Comparison of ENCODE assay signal across 28 cellular contexts in the genomic region with DNA sequence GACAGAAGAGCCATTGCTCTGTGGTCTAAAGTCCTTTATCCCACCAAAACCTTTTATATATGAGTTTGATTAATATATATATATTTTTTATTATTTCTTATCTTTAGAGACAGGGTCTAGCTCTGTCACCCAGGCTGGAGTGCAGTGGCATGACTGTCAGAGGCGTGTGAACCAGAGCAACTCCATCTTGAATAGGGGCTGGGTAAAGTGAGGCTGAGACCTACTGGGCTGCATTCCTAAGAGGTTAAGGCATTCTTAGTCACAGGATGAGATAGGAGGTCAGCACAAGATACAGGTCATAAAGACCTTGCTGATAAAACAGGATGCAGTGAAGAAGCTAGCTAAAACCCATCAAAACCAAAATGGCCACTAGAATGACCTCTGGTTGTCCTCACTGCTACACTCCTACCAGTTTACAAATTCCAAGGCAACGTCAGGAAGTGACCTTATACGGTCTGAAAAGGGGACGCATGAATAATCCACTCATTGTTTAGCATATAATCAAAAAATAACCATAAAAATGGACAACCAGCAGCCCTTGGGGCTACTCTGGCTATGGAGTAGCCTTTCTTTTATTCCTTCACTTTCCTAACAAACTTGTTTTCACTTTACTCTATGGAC.
"Had no signal": no experiment of that assay in that cellular context is flagged by ENCODE, and none has a peak within 500 bp of the region (broad histone marks: within the 10 kb centered on the region; RNA-seq: fewer than 3 reads in every experiment).

No MANE protein-coding gene starts in this region.

- H3K27me3 ChIP-seq: brain microvascular endothelial cell, SJSA1 had no signal

- DNase-seq: activated CD4-positive, alpha-beta memory T cell treated with anti-CD3 and anti-CD28 coated beads for 36 hours; activated CD4-positive, alpha-beta T cell treated with anti-CD3 and anti-CD28 coated beads, Interleukin-2, amount 10 ng/mL, durations not matched to agents 7 days and 5 days; activated CD4-positive, CD25-positive, alpha-beta regulatory T cell; activated gamma-delta T cell; activated naive CD4-positive, alpha-beta T cell treated with anti-CD3 and anti-CD28 coated beads for 36 hours; activated naive CD8-positive, alpha-beta T cell treated with anti-CD3 and anti-CD28 coated beads for 36 hours; activated T-cell treated with anti-CD3 and anti-CD28 coated beads for 4 hours; activated T-cell treated with anti-CD3 and anti-CD28 coated beads, Interleukin-2, amount 50 U/mL, for 48 hours; brain microvascular endothelial cell; MM.1S; NCI-H1105 treated with DMSO at 0.1 percent for 48 hours; NCI-H1436 treated with DMSO at 0.1 percent for 48 hours; NCI-H187; NCI-H2081; NCI-H510A treated with DMSO at 0.1 percent for 48 hours; NCI-H69; NK-92 treated with Interleukin-12 subunit alpha and Interleukin-12 subunit beta, amount 100 ng/mL, for 24 hours; OCI-M1; Right ventricle myocardium superior; RPMI8226; T-cell; T-helper 2 cell; T1000 had no signal

- H3K9me3 Mint-ChIP-seq: activated CD4-positive, alpha-beta memory T cell treated with anti-CD3 and anti-CD28 coated beads for 36 hours; activated CD4-positive, alpha-beta T cell treated with anti-CD3 and anti-CD28 coated beads, Interleukin-2, amount 10 ng/mL, durations not matched to agents 7 days and 5 days; activated naive CD4-positive, alpha-beta T cell treated with anti-CD3 and anti-CD28 coated beads for 36 hours; activated naive CD8-positive, alpha-beta T cell treated with anti-CD3 and anti-CD28 coated beads for 36 hours; activated T-helper 17 cell treated with anti-CD3 and anti-CD28 coated beads, Interleukin-2, amount 50 U/mL, for 72 hours; central memory CD8-positive, alpha-beta T cell; T-cell had no signal

- H3K27ac Mint-ChIP-seq: activated CD4-positive, alpha-beta memory T cell treated with anti-CD3 and anti-CD28 coated beads for 36 hours; activated CD4-positive, alpha-beta T cell treated with anti-CD3 and anti-CD28 coated beads, Interleukin-2, amount 10 ng/mL, durations not matched to agents 7 days and 5 days; activated naive CD4-positive, alpha-beta T cell treated with anti-CD3 and anti-CD28 coated beads for 36 hours; activated naive CD8-positive, alpha-beta T cell treated with anti-CD3 and anti-CD28 coated beads for 36 hours; activated T-helper 17 cell treated with anti-CD3 and anti-CD28 coated beads, Interleukin-2, amount 50 U/mL, for 72 hours; T-cell had no signal

- H3K27ac ChIP-seq: brain microvascular endothelial cell, SJSA1 had no signal

- H3K36me3 ChIP-seq: brain microvascular endothelial cell had no signal

- H3K27me3 Mint-ChIP-seq: activated CD4-positive, alpha-beta memory T cell treated with anti-CD3 and anti-CD28 coated beads for 36 hours; activated CD4-positive, alpha-beta T cell treated with anti-CD3 and anti-CD28 coated beads, Interleukin-2, amount 10 ng/mL, durations not matched to agents 7 days and 5 days; activated naive CD8-positive, alpha-beta T cell treated with anti-CD3 and anti-CD28 coated beads for 36 hours; activated T-helper 17 cell treated with anti-CD3 and anti-CD28 coated beads, Interleukin-2, amount 50 U/mL, for 72 hours; central memory CD8-positive, alpha-beta T cell; T-cell had no signal

- H3K9me3 ChIP-seq: SJSA1 had no signal

- ATAC-seq: activated T-helper 17 cell treated with anti-CD3 and anti-CD28 coated beads, Interleukin-2, amount 50 U/mL, for 72 hours; Panc1; T-cell had no signal

- H3K4me1 ChIP-seq: SJSA1 had no signal

- H3K4me3 Mint-ChIP-seq: activated CD4-positive, alpha-beta memory T cell treated with anti-CD3 and anti-CD28 coated beads for 36 hours; activated CD4-positive, alpha-beta T cell treated with anti-CD3 and anti-CD28 coated beads, Interleukin-2, amount 10 ng/mL, durations not matched to agents 7 days and 5 days; activated naive CD4-positive, alpha-beta T cell treated with anti-CD3 and anti-CD28 coated beads for 36 hours; activated naive CD8-positive, alpha-beta T cell treated with anti-CD3 and anti-CD28 coated beads for 36 hours; activated T-helper 17 cell treated with anti-CD3 and anti-CD28 coated beads, Interleukin-2, amount 50 U/mL, for 72 hours; central memory CD8-positive, alpha-beta T cell; T-cell had no signal

- H3K4me3 ChIP-seq: SJSA1 had no signal

- FAIRE-seq: TTC549 had no signal
